In genomic region chr16:3101841-3102470, GRCh38 we compare ENCODE assay signal across 8 cellular contexts. TPM values are rescaled to one million over a fixed set of nuclear protein-coding genes. Genes with fewer than 3 reads are reported as not detected.
DNase-seq lines count a peak whose midpoint lies in the region; ATAC-seq lines count a peak whose summit lies in the region.

No MANE protein-coding gene starts in this region.

- H3K27me3 Mint-ChIP-seq in CD4-positive, alpha-beta memory T cell: no peaks in the 10 kb centered on the region
- H3K27me3 Mint-ChIP-seq in naive thymus-derived CD8-positive, alpha-beta T cell: no peaks in the 10 kb centered on the region

- POLR2A ChIA-PET in CD4-positive, alpha-beta memory T cell (lab: Charles Lee; ENCODE audit: partially characterized antibody): interaction anchor here (0.6 to 12.6 kb wide), 14 partner anchors 13 to 181 kb away, joined by 3 to 146 read pairs (median 7); partner anchors contain the start of genes IL32, ZNF213 and ZNF263
- POLR2A ChIA-PET in naive thymus-derived CD8-positive, alpha-beta T cell (lab: Charles Lee): interaction anchor here (0.5 to 15.9 kb wide), 10 partner anchors 13 to 317 kb away, joined by 3 to 261 read pairs (median 4); partner anchors contain the start of gene IL32

- peaks cover 54% of the 10 kb centered on the region for H3K4me1 ChIP-seq in CD4-positive, alpha-beta memory T cell (ENCODE audit: insufficient read depth, low read length)

- H3K4me3 Mint-ChIP-seq in CD4-positive, alpha-beta memory T cell: peak overlapping the region; percentile 82 to 91 (median 89)
- peak overlapping the region in 9 of 10 donors; percentile 70 to 92 (median 87) for H3K4me3 Mint-ChIP-seq in naive thymus-derived CD8-positive, alpha-beta T cell

- H3K27ac Mint-ChIP-seq in CD4-positive, alpha-beta memory T cell: peak overlapping the region; percentile 77 to 92 (median 90)
- H3K27ac Mint-ChIP-seq in naive thymus-derived CD8-positive, alpha-beta T cell: peak overlapping the region; percentile 41 to 93 (median 86)

- no peaks in the 10 kb centered on the region for H3K9me3 ChIP-seq in CD4-positive, alpha-beta memory T cell (ENCODE audit: control insufficient read depth in 1 of 2, low read length in 2 of 2)

- H3K36me3 Mint-ChIP-seq in CD4-positive, alpha-beta memory T cell: no peaks in the 10 kb centered on the region
- H3K36me3 Mint-ChIP-seq in naive thymus-derived CD8-positive, alpha-beta T cell: no peaks in the 10 kb centered on the region

- CTCF ChIA-PET in CD4-positive, alpha-beta memory T cell (lab: Charles Lee; ENCODE audit: partially characterized antibody): interaction anchor here (0.7 to 17.8 kb wide), 20 partner anchors 9 to 188 kb away, joined by 3 to 376 read pairs (median 4); partner anchors contain the start of genes IL32 and ZNF213

- ATAC-seq in naive thymus-derived CD8-positive, alpha-beta T cell: no peak
- ATAC-seq in GM18520 (IDR thresholded peaks at IDR 0.05; ENCODE audit: unreplicated experiment) (no peak), HG02610 (IDR thresholded peaks at IDR 0.05; ENCODE audit: unreplicated experiment) (no peak), GM18511 (IDR thresholded peaks at IDR 0.05; ENCODE audit: unreplicated experiment) (no peak)

- no peak overlapping the region for H3K27ac ChIP-seq in CD4-positive, alpha-beta memory T cell (ENCODE audit: low read depth, low read length)

- intact Hi-C loops in CD4-positive, alpha-beta memory T cell (cut with micrococcal nuclease): loop anchor here (1.0 to 2.0 kb wide), 2 partner anchors 43 to 71 kb away; no protein-coding TSS in a partner anchor

- H3K27me3 ChIP-seq in CD4-positive, alpha-beta memory T cell (ENCODE audit: insufficient read depth, low read length): no peaks in the 10 kb centered on the region

- peak in 2 of 5 donors; percentile 19 to 29 for DNase-seq in CD4-positive, alpha-beta memory T cell
- peak; percentile 10 to 13 for DNase-seq in Kasumi-1 (lab: John Stamatoyannopoulos, UW)
- peak; percentile 94 for DNase-seq in dermis blood vessel endothelial cell
- peak in 1 of 10 donors; percentile 17 for DNase-seq in naive thymus-derived CD8-positive, alpha-beta T cell
- no peak for DNase-seq in nucleus accumbens (lab: John Stamatoyannopoulos, UW)

- no peaks in the 10 kb centered on the region for H3K36me3 ChIP-seq in CD4-positive, alpha-beta memory T cell (ENCODE audit: insufficient read depth, low read length)

- peak overlapping the region in 1 of 2 donors; percentile 2 for H3K4me3 ChIP-seq in CD4-positive, alpha-beta memory T cell (ENCODE audit: low read length in 2 of 2)

- no peaks in the 10 kb centered on the region for H3K9me3 Mint-ChIP-seq in CD4-positive, alpha-beta memory T cell
- no peaks in the 10 kb centered on the region for H3K9me3 Mint-ChIP-seq in naive thymus-derived CD8-positive, alpha-beta T cell

- peaks cover 22 to 68% (median 43%) of the 10 kb centered on the region in 4 donors for H3K4me1 Mint-ChIP-seq in CD4-positive, alpha-beta memory T cell
- peaks cover 28 to 61% (median 58%) of the 10 kb centered on the region in 4 donors for H3K4me1 Mint-ChIP-seq in naive thymus-derived CD8-positive, alpha-beta T cell

RNA-seq across cellular contexts. Expression of gene ZSCAN10, which starts 2.9 kb away (rescaled TPM):
- under 1 TPM in 1 of 2 experiments, not detected in 1; 0.15 TPM for total RNA-seq in CD4-positive, alpha-beta memory T cell
- polyA plus RNA-seq in CD4-positive, alpha-beta memory T cell: not detected
- total RNA-seq in dermis blood vessel endothelial cell: not detected in 2 replicates
- under 1 TPM in 1 of 2 experiments, not detected in 1; 0.26 TPM for total RNA-seq in naive thymus-derived CD8-positive, alpha-beta T cell
- not detected for polyA plus RNA-seq in naive thymus-derived CD8-positive, alpha-beta T cell

RNA-seq across cellular contexts. Expression of gene ZNF205, which starts 10.4 kb away (rescaled TPM):
- total RNA-seq in CD4-positive, alpha-beta memory T cell: not detected
- polyA plus RNA-seq in CD4-positive, alpha-beta memory T cell: under 1 TPM in 1 of 2 donors, not detected in 1; 0.20 TPM
- total RNA-seq in dermis blood vessel endothelial cell: 26.2 and 30.2 TPM in 2 replicates
- total RNA-seq in naive thymus-derived CD8-positive, alpha-beta T cell: not detected
- polyA plus RNA-seq in naive thymus-derived CD8-positive, alpha-beta T cell: not detected

RNA-seq across cellular contexts. Expression of gene ZNF213, which starts 32.9 kb away (rescaled TPM):
- total RNA-seq in CD4-positive, alpha-beta memory T cell: 10 to 100 TPM; 14.1 to 14.5 TPM
- 1 to 10 TPM in 1 of 2 donors, under 1 TPM in 1; 0.67 to 3.2 TPM for polyA plus RNA-seq in CD4-positive, alpha-beta memory T cell
- total RNA-seq in dermis blood vessel endothelial cell: 6.6 and 14.6 TPM in 2 replicates
- 1 to 10 TPM; 8.9 to 9.2 TPM for total RNA-seq in naive thymus-derived CD8-positive, alpha-beta T cell
- polyA plus RNA-seq in naive thymus-derived CD8-positive, alpha-beta T cell: 1 to 10 TPM in 1 of 3 donors, under 1 TPM in 2; 0.27 to 2.5 (median 0.90) TPM

RNA-seq across cellular contexts. Expression of gene IL32, which starts 36.5 kb away (rescaled TPM):
- total RNA-seq in CD4-positive, alpha-beta memory T cell: 100 to 1,000 TPM; 752 to 810 TPM
- polyA plus RNA-seq in CD4-positive, alpha-beta memory T cell: 1,000 to 10,000 TPM; 3,111 to 3,174 TPM
- total RNA-seq in dermis blood vessel endothelial cell: 29.5 and 133 TPM in 2 replicates
- total RNA-seq in naive thymus-derived CD8-positive, alpha-beta T cell: 100 to 1,000 TPM; 363 to 375 TPM
- 1,000 to 10,000 TPM; 1,686 to 2,118 (median 1,952) TPM for polyA plus RNA-seq in naive thymus-derived CD8-positive, alpha-beta T cell

RNA-seq across cellular contexts. Expression of gene MMP25, which starts 55.6 kb away (rescaled TPM):
- total RNA-seq in CD4-positive, alpha-beta memory T cell: 1 to 10 TPM; 2.9 to 3.0 TPM
- polyA plus RNA-seq in CD4-positive, alpha-beta memory T cell: under 1 TPM; 0.52 to 0.91 TPM
- 0.09 TPM in 1 of 2 replicates, not detected in the other for total RNA-seq in dermis blood vessel endothelial cell
- under 1 TPM; 0.38 to 0.60 TPM for total RNA-seq in naive thymus-derived CD8-positive, alpha-beta T cell
- polyA plus RNA-seq in naive thymus-derived CD8-positive, alpha-beta T cell: under 1 TPM; 0.36 to 0.94 (median 0.60) TPM

Comparison
In these comparisons a context has a peak if more than half of its experiments do, and no peak if none do; other contexts are left out.
1. DNase-seq: peak in Kasumi-1 (2 of 2) and dermis blood vessel endothelial cell (single experiment); none in nucleus accumbens (0 of 56).
2. RNA of gene ZNF205, which starts 10.4 kb away (total RNA-seq): 26.2 to 30.2 TPM in dermis blood vessel endothelial cell; not detected in CD4-positive, alpha-beta memory T cell and not detected in naive thymus-derived CD8-positive, alpha-beta T cell; every median in the first group is over 10 times any median in the second.